Comparison of ENCODE assay signal across 1 cellular context in the genomic region with DNA sequence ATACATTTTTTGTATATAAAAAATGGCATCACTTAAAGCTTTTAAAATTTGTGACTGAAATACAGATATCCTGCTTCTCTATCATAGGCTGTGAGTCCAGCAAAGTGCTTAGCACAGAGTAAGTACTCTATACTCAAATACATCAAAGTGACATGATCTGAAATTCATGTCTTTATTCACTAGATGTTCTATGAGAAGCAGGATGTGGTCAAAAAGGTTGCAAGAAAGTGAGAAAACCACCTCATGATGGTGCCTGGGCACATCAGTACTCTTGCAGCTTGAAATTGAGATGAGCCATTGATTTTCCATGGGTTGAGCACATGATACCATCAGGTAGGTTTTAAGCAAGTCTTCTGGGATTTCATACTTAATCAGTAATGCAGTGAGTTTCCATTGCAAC.
TF ChIP-seq lines count a peak whose summit lies in the region.

No MANE protein-coding gene starts in this region.

TF ChIP-seq in GM12878, 131 proteins besides CTCF, POLR2A, EP300 and RAD21 (continued from another document):
- TF ChIP-seq, protein P1, sequence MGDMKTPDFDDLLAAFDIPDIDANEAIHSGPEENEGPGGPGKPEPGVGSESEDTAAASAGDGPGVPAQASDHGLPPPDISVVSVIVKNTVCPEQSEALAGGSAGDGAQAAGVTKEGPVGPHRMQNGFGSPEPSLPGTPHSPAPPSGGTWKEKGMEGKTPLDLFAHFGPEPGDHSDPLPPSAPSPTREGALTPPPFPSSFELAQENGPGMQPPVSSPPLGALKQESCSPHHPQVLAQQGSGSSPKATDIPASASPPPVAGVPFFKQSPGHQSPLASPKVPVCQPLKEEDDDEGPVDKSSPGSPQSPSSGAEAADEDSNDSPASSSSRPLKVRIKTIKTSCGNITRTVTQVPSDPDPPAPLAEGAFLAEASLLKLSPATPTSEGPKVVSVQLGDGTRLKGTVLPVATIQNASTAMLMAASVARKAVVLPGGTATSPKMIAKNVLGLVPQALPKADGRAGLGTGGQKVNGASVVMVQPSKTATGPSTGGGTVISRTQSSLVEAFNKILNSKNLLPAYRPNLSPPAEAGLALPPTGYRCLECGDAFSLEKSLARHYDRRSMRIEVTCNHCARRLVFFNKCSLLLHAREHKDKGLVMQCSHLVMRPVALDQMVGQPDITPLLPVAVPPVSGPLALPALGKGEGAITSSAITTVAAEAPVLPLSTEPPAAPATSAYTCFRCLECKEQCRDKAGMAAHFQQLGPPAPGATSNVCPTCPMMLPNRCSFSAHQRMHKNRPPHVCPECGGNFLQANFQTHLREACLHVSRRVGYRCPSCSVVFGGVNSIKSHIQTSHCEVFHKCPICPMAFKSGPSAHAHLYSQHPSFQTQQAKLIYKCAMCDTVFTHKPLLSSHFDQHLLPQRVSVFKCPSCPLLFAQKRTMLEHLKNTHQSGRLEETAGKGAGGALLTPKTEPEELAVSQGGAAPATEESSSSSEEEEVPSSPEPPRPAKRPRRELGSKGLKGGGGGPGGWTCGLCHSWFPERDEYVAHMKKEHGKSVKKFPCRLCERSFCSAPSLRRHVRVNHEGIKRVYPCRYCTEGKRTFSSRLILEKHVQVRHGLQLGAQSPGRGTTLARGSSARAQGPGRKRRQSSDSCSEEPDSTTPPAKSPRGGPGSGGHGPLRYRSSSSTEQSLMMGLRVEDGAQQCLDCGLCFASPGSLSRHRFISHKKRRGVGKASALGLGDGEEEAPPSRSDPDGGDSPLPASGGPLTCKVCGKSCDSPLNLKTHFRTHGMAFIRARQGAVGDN (IDR thresholded peaks at IDR 0.05) = no peak
- no peak for TF ChIP-seq ATF7 (IDR thresholded peaks at IDR 0.05; ENCODE audit: low read depth)
- TF ChIP-seq RELA (IDR thresholded peaks at IDR 0.05; ENCODE audit: borderline replicate concordance, partially characterized antibody) = no peak
- no peak for TF ChIP-seq IKZF1 (conservative IDR thresholded peaks at IDR 0.05)
- no peak for TF ChIP-seq CBX3 (IDR thresholded peaks at IDR 0.05; ENCODE audit: borderline replicate concordance, low read depth)
- TF ChIP-seq EED (IDR thresholded peaks at IDR 0.05; ENCODE audit: low read depth) = no peak
- TF ChIP-seq BHLHE40 (IDR thresholded peaks at IDR 0.05; ENCODE audit: borderline replicate concordance in 1 of 2, low read depth in 2 of 2, low read length in 1 of 2) = no peak
- no peak for TF ChIP-seq RAD51 (IDR thresholded peaks at IDR 0.05)
- TF ChIP-seq IRF4 (IDR thresholded peaks at IDR 0.05; ENCODE audit: low read depth, low read length) = no peak
- no peak for TF ChIP-seq KLF5 (IDR thresholded peaks at IDR 0.05; ENCODE audit: partially characterized antibody)
- no peak for TF ChIP-seq LARP7 (IDR thresholded peaks at IDR 0.05)
- TF ChIP-seq, protein P2, sequence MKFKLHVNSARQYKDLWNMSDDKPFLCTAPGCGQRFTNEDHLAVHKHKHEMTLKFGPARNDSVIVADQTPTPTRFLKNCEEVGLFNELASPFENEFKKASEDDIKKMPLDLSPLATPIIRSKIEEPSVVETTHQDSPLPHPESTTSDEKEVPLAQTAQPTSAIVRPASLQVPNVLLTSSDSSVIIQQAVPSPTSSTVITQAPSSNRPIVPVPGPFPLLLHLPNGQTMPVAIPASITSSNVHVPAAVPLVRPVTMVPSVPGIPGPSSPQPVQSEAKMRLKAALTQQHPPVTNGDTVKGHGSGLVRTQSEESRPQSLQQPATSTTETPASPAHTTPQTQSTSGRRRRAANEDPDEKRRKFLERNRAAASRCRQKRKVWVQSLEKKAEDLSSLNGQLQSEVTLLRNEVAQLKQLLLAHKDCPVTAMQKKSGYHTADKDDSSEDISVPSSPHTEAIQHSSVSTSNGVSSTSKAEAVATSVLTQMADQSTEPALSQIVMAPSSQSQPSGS (IDR thresholded peaks at IDR 0.05; ENCODE audit: low read length) = no peak
- TF ChIP-seq, protein P3, sequence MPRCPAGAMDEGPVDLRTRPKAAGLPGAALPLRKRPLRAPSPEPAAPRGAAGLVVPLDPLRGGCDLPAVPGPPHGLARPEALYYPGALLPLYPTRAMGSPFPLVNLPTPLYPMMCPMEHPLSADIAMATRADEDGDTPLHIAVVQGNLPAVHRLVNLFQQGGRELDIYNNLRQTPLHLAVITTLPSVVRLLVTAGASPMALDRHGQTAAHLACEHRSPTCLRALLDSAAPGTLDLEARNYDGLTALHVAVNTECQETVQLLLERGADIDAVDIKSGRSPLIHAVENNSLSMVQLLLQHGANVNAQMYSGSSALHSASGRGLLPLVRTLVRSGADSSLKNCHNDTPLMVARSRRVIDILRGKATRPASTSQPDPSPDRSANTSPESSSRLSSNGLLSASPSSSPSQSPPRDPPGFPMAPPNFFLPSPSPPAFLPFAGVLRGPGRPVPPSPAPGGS (IDR thresholded peaks at IDR 0.05; ENCODE audit: borderline replicate concordance, insufficient read depth, low read depth, low read length, poor library complexity, severe bottlenecking) = no peak
- TF ChIP-seq ASH2L (IDR thresholded peaks at IDR 0.05; ENCODE audit: borderline replicate concordance, low read depth) = no peak
- no peak for TF ChIP-seq CEBPB (IDR thresholded peaks at IDR 0.05; ENCODE audit: borderline replicate concordance in 1 of 2, low read depth in 2 of 2, low read length in 2 of 2)
